In genomic region chr1:201552941-201553341, GRCh38 we compare ENCODE assay signal across 11 cellular contexts. TPM values are rescaled to one million over a fixed set of nuclear protein-coding genes. Genes with fewer than 3 reads are reported as not detected.
DNase-seq lines count a peak whose midpoint lies in the region; ATAC-seq and TF ChIP-seq lines count a peak whose summit lies in the region.
"Had no signal": no experiment of that assay in that cellular context is flagged by ENCODE, and none has a peak within 500 bp of the region (broad histone marks: within the 10 kb centered on the region; RNA-seq: fewer than 3 reads in every experiment).

No MANE protein-coding gene starts in this region.

- H3K27ac Mint-ChIP-seq in GM23338, result no peak overlapping the region
- no peak overlapping the region for H3K27ac Mint-ChIP-seq in naive thymus-derived CD4-positive, alpha-beta T cell

- H3K4me3 Mint-ChIP-seq in GM23338, result no peak overlapping the region
- H3K4me3 Mint-ChIP-seq in naive thymus-derived CD4-positive, alpha-beta T cell, result no peak overlapping the region

- peaks cover 7% of the 10 kb centered on the region for H3K27me3 Mint-ChIP-seq in GM23338 (ENCODE audit: insufficient read depth, low read depth, poor library complexity)
- H3K27me3 Mint-ChIP-seq in naive thymus-derived CD4-positive, alpha-beta T cell, result peaks cover 0 to 9% (median 0%) of the 10 kb centered on the region in 5 donors

- peak overlapping the region; percentile 70 for H3K9ac ChIP-seq in smooth muscle cell (ENCODE audit: low read depth)

- no peaks in the 10 kb centered on the region for H3K36me3 Mint-ChIP-seq in GM23338 (ENCODE audit: low read depth)
- peaks cover 0 to 5% (median 3%) of the 10 kb centered on the region in 5 donors for H3K36me3 Mint-ChIP-seq in naive thymus-derived CD4-positive, alpha-beta T cell

- POLR2A ChIA-PET in naive thymus-derived CD4-positive, alpha-beta T cell (lab: Charles Lee), result no interaction called here

- no peak overlapping the region for H3K27ac ChIP-seq in GM23338 (ENCODE audit: low read depth)
- H3K27ac ChIP-seq in WERI-Rb-1, result peak overlapping the region; percentile 10
- H3K27ac ChIP-seq in smooth muscle cell (ENCODE audit: low read depth), result peak overlapping the region; percentile 97
- H3K27ac ChIP-seq in naive thymus-derived CD4-positive, alpha-beta T cell (ENCODE audit: low read depth, low read length), result no peak overlapping the region

- intact Hi-C loops in naive thymus-derived CD4-positive, alpha-beta T cell (cut with micrococcal nuclease), result no loop called here

- no peaks in the 10 kb centered on the region for H3K9me2 ChIP-seq in GM23338 (ENCODE audit: insufficient read depth)

- 28% methylated on average over 5 of the region's 5 CpGs for WGBS in smooth muscle cell (ENCODE audit: low lambda C conversion rate)

- peak; percentile 22; the same call in 2 of the 3 replicates for ATAC-seq in GM23338
- ATAC-seq in naive thymus-derived CD4-positive, alpha-beta T cell, result no peak
- ATAC-seq in GM18502 (IDR thresholded peaks at IDR 0.05; ENCODE audit: poor library complexity, unreplicated experiment), result no peak

- no peaks in the 10 kb centered on the region for H3K9me3 ChIP-seq in WERI-Rb-1 (ENCODE audit: severe bottlenecking)
- no peaks in the 10 kb centered on the region for H3K9me3 ChIP-seq in smooth muscle cell (replicated peaks; ENCODE audit: low read depth)
- no peaks in the 10 kb centered on the region for H3K9me3 ChIP-seq in naive thymus-derived CD4-positive, alpha-beta T cell (ENCODE audit: control insufficient read depth in 2 of 3, low read length in 3 of 3)

- H3F3A ChIP-seq in GM23338 (replicated peaks; ENCODE audit: low read depth) (no peaks in the 10 kb centered on the region), smooth muscle cell (ENCODE audit: low read depth) (peaks cover 51% of the 10 kb centered on the region)

- H3K4me1 ChIP-seq in GM23338 (ENCODE audit: insufficient read depth) (no peaks in the 10 kb centered on the region; the same call in 1 of the 2 replicates), smooth muscle cell (ENCODE audit: low read depth) (peaks cover 23% of the 10 kb centered on the region)
- H3K4me1 ChIP-seq in naive thymus-derived CD4-positive, alpha-beta T cell (ENCODE audit: control insufficient read depth in 2 of 2, insufficient read depth in 2 of 2, low read length in 2 of 2), result no peaks in the 10 kb centered on the region

- H3K79me2 ChIP-seq in GM23338 (replicated peaks; ENCODE audit: insufficient read depth) (no peaks in the 10 kb centered on the region), smooth muscle cell (ENCODE audit: low read depth) (peaks cover 82% of the 10 kb centered on the region)

- H3K4me3 ChIP-seq in GM23338 (no peak overlapping the region), WERI-Rb-1 (ENCODE audit: low read depth, low read length) (no peak overlapping the region), smooth muscle cell (no peak overlapping the region)
- no peak overlapping the region for H3K4me3 ChIP-seq in naive thymus-derived CD4-positive, alpha-beta T cell (ENCODE audit: low read length)

- H2AFZ ChIP-seq in GM23338, result no peak overlapping the region
- H2AFZ ChIP-seq in smooth muscle cell (ENCODE audit: low read depth), result no peak overlapping the region

- H4K20me1 ChIP-seq in GM23338 (replicated peaks; ENCODE audit: insufficient read depth), result no peaks in the 10 kb centered on the region
- no peaks in the 10 kb centered on the region for H4K20me1 ChIP-seq in smooth muscle cell (ENCODE audit: low read depth)

- H3K4me2 ChIP-seq in GM23338 (no peak overlapping the region), smooth muscle cell (peak overlapping the region; percentile 56)

- H3K27me3 ChIP-seq in GM23338 (ENCODE audit: insufficient read depth) (no peaks in the 10 kb centered on the region), WERI-Rb-1 (ENCODE audit: insufficient read depth, low read depth, severe bottlenecking) (no peaks in the 10 kb centered on the region), smooth muscle cell (ENCODE audit: low read depth) (no peaks in the 10 kb centered on the region)
- no peaks in the 10 kb centered on the region for H3K27me3 ChIP-seq in naive thymus-derived CD4-positive, alpha-beta T cell (ENCODE audit: control insufficient read depth in 2 of 2, insufficient read depth in 2 of 2, low read length in 2 of 2)

- CTCF ChIA-PET in naive thymus-derived CD4-positive, alpha-beta T cell (lab: Charles Lee), result no interaction called here

- H3K36me3 ChIP-seq in GM23338 (ENCODE audit: insufficient read depth), result no peaks in the 10 kb centered on the region
- H3K36me3 ChIP-seq in WERI-Rb-1, result no peaks in the 10 kb centered on the region; the same call in 1 of the 2 replicates
- H3K36me3 ChIP-seq in smooth muscle cell (ENCODE audit: low read depth), result no peaks in the 10 kb centered on the region
- H3K36me3 ChIP-seq in naive thymus-derived CD4-positive, alpha-beta T cell (ENCODE audit: control insufficient read depth in 2 of 3, insufficient read depth in 3 of 3, low read length in 3 of 3), result no peaks in the 10 kb centered on the region

- H3K9me3 Mint-ChIP-seq in GM23338, result no peaks in the 10 kb centered on the region
- peaks cover 0 to 1% (median 0%) of the 10 kb centered on the region in 11 donors for H3K9me3 Mint-ChIP-seq in naive thymus-derived CD4-positive, alpha-beta T cell

- peaks cover 10% of the 10 kb centered on the region for H3K4me1 Mint-ChIP-seq in GM23338
- H3K4me1 Mint-ChIP-seq in naive thymus-derived CD4-positive, alpha-beta T cell, result peaks cover 0 to 2% (median 0%) of the 10 kb centered on the region in 7 donors

- DNase-seq in GM23338 (ENCODE audit: low spot score) (no peak), WERI-Rb-1 (peak; percentile 53), kidney glomerular epithelial cell (lab: John Stamatoyannopoulos, UW) (peak; percentile 56), smooth muscle cell (lab: John Stamatoyannopoulos, UW; ENCODE audit: unreplicated experiment) (no peak), NCI-H2171 (lab: John Stamatoyannopoulos, UW) (no peak)
- DNase-seq in naive thymus-derived CD4-positive, alpha-beta T cell, result no peak
- DNase-seq in activated naive CD4-positive, alpha-beta T cell treated with anti-CD3 and anti-CD28 coated beads, Interleukin-2, amount 50 U/mL, for 16 hours, result no peak
- DNase-seq: activated gamma-delta T cell treated with Interleukin-2 at 50 U/mL for 16 hours, Kasumi-1, OCI-M1 had no signal

- TF ChIP-seq CTCF in GM23338 (conservative IDR thresholded peaks at IDR 0.05; ENCODE audit: low read depth in 2 of 2) (no peak), WERI-Rb-1 (IDR thresholded peaks at IDR 0.05; ENCODE audit: low read depth, low read length) (no peak), smooth muscle cell (IDR thresholded peaks at IDR 0.05; ENCODE audit: borderline replicate concordance, insufficient read depth, poor library complexity, severe bottlenecking) (no peak)

TF ChIP-seq in GM23338, 12 proteins besides CTCF, POLR2A, EP300 and RAD21 (continues in another document):
- TF ChIP-seq CREB1 (CRISPR knock-in tag; IDR thresholded peaks at IDR 0.05; ENCODE audit: low read depth) (no peak), EZH2phosphoT487 (IDR thresholded peaks at IDR 0.05; ENCODE audit: unreplicated experiment) (no peak), POLR2AphosphoS5 (IDR thresholded peaks at IDR 0.05; ENCODE audit: low read depth) (no peak), ZNF331 (CRISPR knock-in tag; IDR thresholded peaks at IDR 0.05; ENCODE audit: low read depth) (no peak)

RNA-seq across cellular contexts. Expression of gene NAV1, which starts 14.0 kb away (rescaled TPM):
- 37.2 and 37.4 TPM in 2 replicates for total RNA-seq in GM23338 (2014; rRNA removed; shearing (Covaris generic))
- polyA plus RNA-seq in GM23338 (2016; fragmentation: Nextera tagmentation; extraction: Ambion mirVana) (22.6 and 22.7 TPM in 2 replicates), smooth muscle cell (65.2 and 71.1 TPM in 2 replicates)
- total RNA-seq in smooth muscle cell, result 52.3 and 60.1 TPM in 2 replicates
- total RNA-seq in naive thymus-derived CD4-positive, alpha-beta T cell, result 10 to 100 TPM in 1 of 5 experiments, 1 to 10 TPM in 4; 2.3 to 10.8 (median 4.4) TPM
- under 1 TPM; 0.18 to 0.91 TPM for polyA plus RNA-seq in naive thymus-derived CD4-positive, alpha-beta T cell

RNA-seq across cellular contexts. Expression of gene CSRP1, which starts 46.0 kb away (rescaled TPM):
- total RNA-seq in GM23338 (2014; rRNA removed; shearing (Covaris generic)), result 24.1 and 29.9 TPM in 2 replicates
- polyA plus RNA-seq in GM23338 (2016; fragmentation: Nextera tagmentation; extraction: Ambion mirVana) (5.8 and 6.2 TPM in 2 replicates), smooth muscle cell (202 and 215 TPM in 2 replicates)
- total RNA-seq in smooth muscle cell, result 317 and 345 TPM in 2 replicates
- total RNA-seq in naive thymus-derived CD4-positive, alpha-beta T cell, result 10 to 100 TPM; 24.2 to 83.1 (median 37.7) TPM
- 10 to 100 TPM; 43.6 to 52.0 TPM for polyA plus RNA-seq in naive thymus-derived CD4-positive, alpha-beta T cell

Comparison
In these comparisons a context has a peak if more than half of its experiments do, and no peak if none do; other contexts are left out.
1. DNase-seq: peak in WERI-Rb-1 (single experiment) and kidney glomerular epithelial cell (single experiment); none in GM23338 (single experiment), smooth muscle cell (single experiment), naive thymus-derived CD4-positive, alpha-beta T cell (0 of 9), NCI-H2171 (single experiment) and activated naive CD4-positive, alpha-beta T cell treated with anti-CD3 and anti-CD28 coated beads, Interleukin-2, amount 50 U/mL, for 16 hours (single experiment).
2. H3K27ac ChIP-seq: peak in WERI-Rb-1 (single experiment) and smooth muscle cell (single experiment); none in GM23338 (single experiment) and naive thymus-derived CD4-positive, alpha-beta T cell (single experiment).